ENCODE assay signal across 6 cellular contexts in the genomic region with DNA sequence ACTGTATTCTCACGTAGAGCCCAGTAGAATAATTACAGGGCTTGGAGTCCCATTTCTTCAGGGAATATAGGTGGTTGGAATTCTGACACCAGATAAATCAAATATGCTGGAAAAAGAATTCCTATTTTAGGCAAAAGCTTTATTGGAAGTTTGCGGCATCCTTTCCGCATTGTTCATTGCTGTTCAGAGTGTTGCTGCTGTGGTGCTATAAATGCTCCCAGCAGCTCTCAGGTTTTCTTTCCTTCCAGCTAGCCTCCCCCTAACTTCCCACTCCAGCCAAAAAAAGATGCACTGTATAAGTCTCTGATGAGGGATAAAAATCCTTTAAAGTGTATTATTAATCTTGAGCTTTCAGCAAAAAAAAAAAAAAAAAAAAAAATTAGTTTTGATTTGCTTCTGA.
"Had no signal": no experiment of that assay in that cellular context is flagged by ENCODE, and none has a peak within 500 bp of the region (broad histone marks: within the 10 kb centered on the region; RNA-seq: fewer than 3 reads in every experiment).

No MANE protein-coding gene starts in this region.

- DNase-seq: GM23248, GOT3, H7 had no signal

- H3K9me3 ChIP-seq: HAP-1 had no signal

- H3K27ac ChIP-seq: GM23248 had no signal

- H2AFZ ChIP-seq: GM23248 had no signal

- ATAC-seq: HCT116 had no signal

- FAIRE-seq: HTR-8/SVneo had no signal

- H3K4me3 ChIP-seq: GM23248, HAP-1 had no signal

- H3K4me1 ChIP-seq: HAP-1 had no signal

- H3K9ac ChIP-seq: GM23248 had no signal
